Comparison of ENCODE assay signal across 7 cellular contexts in genomic region chr13:95226932-95227718, GRCh38.
A peak's percentile ranks its signal among the peaks of the same experiment; 100 is the strongest.
DNase-seq lines count a peak whose midpoint lies in the region; ATAC-seq, FAIRE-seq and TF ChIP-seq lines count a peak whose summit lies in the region.

No MANE protein-coding gene starts in this region.

- ATAC-seq in HG03025 (IDR thresholded peaks at IDR 0.05; ENCODE audit: low FRiP score, unreplicated experiment) (peak; percentile 89), sciatic nerve (peak; percentile 74)

- FAIRE-seq in GM19239 (lab: Jason Lieb, UNC) = peak; percentile 95

- no peaks in the 10 kb centered on the region for H3K4me1 ChIP-seq in A673 (ENCODE audit: insufficient read depth, low read length, poor library complexity, severe bottlenecking)

- H3K27ac ChIP-seq in A673 (ENCODE audit: low read depth, low read length, poor library complexity, severe bottlenecking) = no peak overlapping the region

- CTCF ChIA-PET in A673 (lab: Charles Lee) = no interaction called here

- H3K36me3 Mint-ChIP-seq in activated CD4-positive, alpha-beta T cell treated with anti-CD3 and anti-CD28 coated beads, Interleukin-2, amount 10 ng/mL, durations not matched to agents 24 days and 14 days (ENCODE audit: low read depth) = no peaks in the 10 kb centered on the region

- POLR2A ChIA-PET in A673 (lab: Charles Lee; ENCODE audit: low non-redundant PET) = no interaction called here

- H3K27ac Mint-ChIP-seq in activated CD4-positive, alpha-beta T cell treated with anti-CD3 and anti-CD28 coated beads, Interleukin-2, amount 10 ng/mL, durations not matched to agents 24 days and 14 days = no peak overlapping the region

- BruUV-seq in A673 (replicated peaks; lab: Mats Ljungman, UMichigan) = no TSS peak

- no peaks in the 10 kb centered on the region for H3K9me3 ChIP-seq in A673 (ENCODE audit: low read depth, low read length, poor library complexity, severe bottlenecking)

- no peak overlapping the region for H3K4me3 ChIP-seq in A673 (ENCODE audit: low read depth, low read length, poor library complexity, severe bottlenecking)

- no peaks in the 10 kb centered on the region for H3K9me3 Mint-ChIP-seq in activated CD4-positive, alpha-beta T cell treated with anti-CD3 and anti-CD28 coated beads, Interleukin-2, amount 10 ng/mL, durations not matched to agents 24 days and 14 days

- H3K4me1 Mint-ChIP-seq in activated CD4-positive, alpha-beta T cell treated with anti-CD3 and anti-CD28 coated beads, Interleukin-2, amount 10 ng/mL, durations not matched to agents 24 days and 14 days = peaks cover 12% of the 10 kb centered on the region

- intact Hi-C loops in sciatic nerve (cut with DNase I) = no loop called here
- intact Hi-C loops in activated CD4-positive, alpha-beta T cell treated with anti-CD3 and anti-CD28 coated beads, Interleukin-2, amount 10 ng/mL, durations not matched to agents 24 days and 14 days (cut with micrococcal nuclease) = no loop called here
- intact Hi-C loops in A673 (cut with micrococcal nuclease; ENCODE audit: unreplicated experiment) = no loop called here

- no peaks in the 10 kb centered on the region for H3K27me3 ChIP-seq in A673 (replicated peaks; ENCODE audit: insufficient read depth, low read depth, low read length, poor library complexity)

- H3K36me3 ChIP-seq in A673 (ENCODE audit: insufficient read depth, low read length, poor library complexity, severe bottlenecking) = no peaks in the 10 kb centered on the region

- no peak for TF ChIP-seq CTCF in A673 (conservative IDR thresholded peaks at IDR 0.05; ENCODE audit: low read depth, low read length)

- H3K4me3 Mint-ChIP-seq in activated CD4-positive, alpha-beta T cell treated with anti-CD3 and anti-CD28 coated beads, Interleukin-2, amount 10 ng/mL, durations not matched to agents 24 days and 14 days = no peak overlapping the region

- DNase-seq in GM19239 (ENCODE audit: insufficient read length, low spot score) = peak; percentile 46
- peak; percentile 46 for DNase-seq in RPMI8226
- no peak for DNase-seq in sciatic nerve (ENCODE audit: low spot score)
- DNase-seq in NCI-H2081 (lab: John Stamatoyannopoulos, UW) = no peak
- DNase-seq in activated CD4-positive, alpha-beta T cell treated with anti-CD3 and anti-CD28 coated beads, Interleukin-2, amount 10 ng/mL, durations not matched to agents 24 days and 14 days = no peak
- DNase-seq in A673 (ENCODE audit: low spot score) = no peak

- H3K27me3 Mint-ChIP-seq in activated CD4-positive, alpha-beta T cell treated with anti-CD3 and anti-CD28 coated beads, Interleukin-2, amount 10 ng/mL, durations not matched to agents 24 days and 14 days = no peaks in the 10 kb centered on the region

Comparison
In these comparisons a context has a peak if more than half of its experiments do, and no peak if none do; other contexts are left out.
1. DNase-seq: peak in GM19239 (single experiment) and RPMI8226 (single experiment); none in sciatic nerve (single experiment), NCI-H2081 (0 of 2), activated CD4-positive, alpha-beta T cell treated with anti-CD3 and anti-CD28 coated beads, Interleukin-2, amount 10 ng/mL, durations not matched to agents 24 days and 14 days (single experiment) and A673 (single experiment).